1 cellular context compared by ENCODE assay signal in the genomic region with DNA sequence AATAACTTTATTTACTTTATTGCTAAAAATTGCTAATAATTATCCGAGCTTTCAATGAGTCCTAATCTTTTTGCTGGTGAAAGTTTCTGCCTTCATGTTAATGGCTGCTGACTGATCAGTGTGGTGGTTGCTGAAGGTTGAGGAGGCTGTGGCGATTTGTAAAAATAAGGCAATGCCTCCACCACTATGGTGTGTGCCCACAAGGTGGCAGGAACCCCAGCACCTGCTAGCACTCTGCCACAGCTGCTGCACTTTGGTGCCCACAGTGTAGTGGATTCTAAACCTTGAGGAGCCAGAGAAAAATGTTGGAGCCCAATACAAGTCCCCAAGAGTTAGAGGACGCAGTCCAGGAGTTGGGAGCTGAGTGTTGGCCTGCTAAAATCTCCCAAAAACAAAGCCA.
TF ChIP-seq lines count a peak whose summit lies in the region.

No MANE protein-coding gene starts in this region.

TF ChIP-seq in H1, 55 proteins besides CTCF, POLR2A, EP300 and RAD21 (continued from another document):
- TF ChIP-seq RNF2 (IDR thresholded peaks at IDR 0.05; ENCODE audit: borderline replicate concordance, low read depth, low read length, missing control alignments, poor library complexity, severe bottlenecking): no peak
